Comparison of ENCODE assay signal across 8 cellular contexts in genomic region chr5:116626272-116626723, GRCh38. TPM values are rescaled to one million over a fixed set of nuclear protein-coding genes. Genes with fewer than 3 reads are reported as not detected.
DNase-seq lines count a peak whose midpoint lies in the region; ATAC-seq and TF ChIP-seq lines count a peak whose summit lies in the region.

No MANE protein-coding gene starts in this region.

- no peaks in the 10 kb centered on the region for H3K36me3 ChIP-seq in tibial nerve

- TF ChIP-seq EP300 in tibial nerve (IDR thresholded peaks at IDR 0.05) = peak; percentile 59 to 89

- H3K9me3 ChIP-seq in tibial nerve = no peaks in the 10 kb centered on the region

- no peak for TF ChIP-seq POLR2A in tibial nerve (IDR thresholded peaks at IDR 0.05)

- H3K27me3 ChIP-seq in tibial nerve = no peaks in the 10 kb centered on the region

- WGBS in tibial nerve, 2 donors = 6 to 7% methylated on average over 13 of the region's 13 CpGs

- peak; percentile 69 for DNase-seq in NCI-H2029 (lab: John Stamatoyannopoulos, UW)
- peak; percentile 84 for DNase-seq in brain pericyte (ENCODE audit: low read depth, low spot score)
- DNase-seq in left kidney (ENCODE audit: low read depth, low spot score) = peak; percentile 67
- peak; percentile 82 to 97 for DNase-seq in tibial nerve (ENCODE audit: low spot score in 2 of 2)
- DNase-seq in ecto neural progenitor cell (ENCODE audit: low spot score) = no peak

- peaks cover 0 to 14% (median 6%) of the 10 kb centered on the region in 4 donors for H3K4me1 ChIP-seq in tibial nerve

- no peak for TF ChIP-seq CTCF in tibial nerve (IDR thresholded peaks at IDR 0.05)

- ATAC-seq in GM21360 (IDR thresholded peaks at IDR 0.05; ENCODE audit: unreplicated experiment) (no peak), HG03045 (IDR thresholded peaks at IDR 0.05; ENCODE audit: unreplicated experiment) (no peak), GM19324 (IDR thresholded peaks at IDR 0.05; ENCODE audit: low FRiP score, unreplicated experiment) (no peak)

- peak overlapping the region in 1 of 4 donors; percentile 24 for H3K4me3 ChIP-seq in tibial nerve

- peak overlapping the region; percentile 41 to 92 (median 82) for H3K27ac ChIP-seq in tibial nerve

RNA-seq across cellular contexts. Expression of gene SEMA6A, which starts 51.7 kb away (rescaled TPM):
- total RNA-seq in tibial nerve = 10 to 100 TPM; 13.6 to 25.1 (median 21.4) TPM
